In genomic region chr3:61565569-61565968, GRCh38 we compare ENCODE assay signal across 20 cellular contexts. TPM values are rescaled to one million over a fixed set of nuclear protein-coding genes. Genes with fewer than 3 reads are reported as not detected.
DNase-seq lines count a peak whose midpoint lies in the region; ATAC-seq and TF ChIP-seq lines count a peak whose summit lies in the region.
"Had no signal": no experiment of that assay in that cellular context is flagged by ENCODE, and none has a peak within 500 bp of the region (broad histone marks: within the 10 kb centered on the region; RNA-seq: fewer than 3 reads in every experiment).

No MANE protein-coding gene starts in this region.

- H3K79me2 ChIP-seq in HCT116 (ENCODE audit: insufficient read depth, low read length): peaks cover 68% of the 10 kb centered on the region
- peaks cover 82% of the 10 kb centered on the region for H3K79me2 ChIP-seq in smooth muscle cell (ENCODE audit: low read depth)

- TF ChIP-seq CTCF in HCT116 (IDR thresholded peaks at IDR 0.05 in 2 of 3, conservative IDR thresholded peaks at IDR 0.05 in 1 of 3; ENCODE audit: borderline replicate concordance in 1 of 3, insufficient read depth in 1 of 3, low read depth in 2 of 3, low read length in 2 of 3) (no peak), smooth muscle cell (IDR thresholded peaks at IDR 0.05; ENCODE audit: borderline replicate concordance, insufficient read depth, poor library complexity, severe bottlenecking) (no peak)

- H3K27me3 ChIP-seq in HCT116 (ENCODE audit: insufficient read depth, low read length) (no peaks in the 10 kb centered on the region), iPS-15b (ENCODE audit: control insufficient read depth, insufficient read depth, low read length) (peaks cover 11% of the 10 kb centered on the region), smooth muscle cell (ENCODE audit: low read depth) (no peaks in the 10 kb centered on the region)
- H3K27me3 ChIP-seq: gastrocnemius medialis, right atrium auricular region, testis had no signal

- H3K4me1 Mint-ChIP-seq in activated T-cell treated with anti-CD3 and anti-CD28 coated beads, Interleukin-2, amount 50 U/mL, for 72 hours (ENCODE audit: low read depth): peaks cover 7% of the 10 kb centered on the region

- POLR2A ChIA-PET in HCT116 (lab: Charles Lee): no interaction called here

- H2AFZ ChIP-seq in HCT116 (ENCODE audit: low read depth, low read length, poor library complexity, severe bottlenecking): no peak overlapping the region
- no peak overlapping the region for H2AFZ ChIP-seq in smooth muscle cell (ENCODE audit: low read depth)

- H3K9me2 ChIP-seq in HCT116 (ENCODE audit: insufficient read depth): no peaks in the 10 kb centered on the region

- no peak overlapping the region for H3K4me3 Mint-ChIP-seq in activated T-cell treated with anti-CD3 and anti-CD28 coated beads, Interleukin-2, amount 50 U/mL, for 72 hours
- H3K4me3 Mint-ChIP-seq: activated CD8-positive, alpha-beta T cell treated with anti-CD3 and anti-CD28 coated beads, Interleukin-2, amount 10 ng/mL, durations not matched to agents 7 days and 5 days; activated naive CD4-positive, alpha-beta T cell treated with anti-CD3 and anti-CD28 coated beads, Interleukin-2, amount 50 U/mL, for 24 hours; activated T-cell treated with anti-CD3 and anti-CD28 coated beads, Interleukin-2, amount 50 U/mL, for 24 hours; CD8-positive, alpha-beta memory T cell; stimulated activated memory B cell treated with anti-CD40 and anti-IgM and Interleukin-4, amounts not matched to agents 10 μg/mL and 1 μg/mL and 100 μg/mL, for 72 hours had no signal

- RAD21 ChIA-PET in HCT116 (lab: Charles Lee; ENCODE audit: low non-redundant PET in 1 of 2, low total read pairs in 2 of 2, uncharacterized antibody in 2 of 2, unreplicated experiment in 2 of 2): no interaction called here

- H3K36me3 ChIP-seq in HCT116 (ENCODE audit: control insufficient read depth in 1 of 2, insufficient read depth in 2 of 2, low read length in 2 of 2) (no peaks in the 10 kb centered on the region), iPS-15b (ENCODE audit: control insufficient read depth, insufficient read depth, low read length) (no peaks in the 10 kb centered on the region), smooth muscle cell (ENCODE audit: low read depth) (no peaks in the 10 kb centered on the region)
- H3K36me3 ChIP-seq: gastrocnemius medialis, right atrium auricular region had no signal

- H3F3A ChIP-seq in smooth muscle cell (ENCODE audit: low read depth): peaks cover 2% of the 10 kb centered on the region

- CTCF ChIA-PET in HCT116 (lab: Charles Lee): interaction anchor here (0.6 to 1.7 kb wide), 3 partner anchors 11 to 371 kb away, joined by 3 to 5 read pairs (median 3); no protein-coding TSS in a partner anchor

- no peak for ATAC-seq in HCT116
- no peak for ATAC-seq in activated T-cell treated with anti-CD3 and anti-CD28 coated beads, Interleukin-2, amount 50 U/mL, for 72 hours (replicated peaks in 1 of 2)
- ATAC-seq: activated CD8-positive, alpha-beta T cell treated with anti-CD3 and anti-CD28 coated beads, Interleukin-2, amount 10 ng/mL, durations not matched to agents 7 days and 5 days; gastrocnemius medialis; stimulated activated memory B cell treated with anti-CD40 and anti-IgM and Interleukin-4, amounts not matched to agents 10 μg/mL and 1 μg/mL and 100 μg/mL, for 72 hours had no signal

- intact Hi-C loops in HCT116 (cut with micrococcal nuclease): loop anchor here (10.0 kb wide), 2 partner anchors 289 to 619 kb away; no protein-coding TSS in a partner anchor

- H3K4me3 ChIP-seq in HCT116 (replicated peaks in 1 of 2; ENCODE audit: low read depth in 1 of 2, low read length in 2 of 2): no peak overlapping the region
- H3K4me3 ChIP-seq in iPS-15b (ENCODE audit: low read depth, low read length): peak overlapping the region; percentile 93
- peak overlapping the region; percentile 97 for H3K4me3 ChIP-seq in smooth muscle cell

- H4K20me1 ChIP-seq in HCT116 (ENCODE audit: insufficient read depth) (no peaks in the 10 kb centered on the region), smooth muscle cell (ENCODE audit: low read depth) (peaks cover 87% of the 10 kb centered on the region)

- H3K9ac ChIP-seq in HCT116 (ENCODE audit: low read length) (no peak overlapping the region), iPS-15b (ENCODE audit: low read depth, low read length) (no peak overlapping the region), smooth muscle cell (ENCODE audit: low read depth) (no peak overlapping the region)

- H3K27ac ChIP-seq in HCT116 (ENCODE audit: low read depth, low read length): no peak overlapping the region
- no peak overlapping the region for H3K27ac ChIP-seq in smooth muscle cell (ENCODE audit: low read depth)
- H3K27ac ChIP-seq: epithelial cell of prostate had no signal

- H3K4me2 ChIP-seq in HCT116 (ENCODE audit: low read length): no peak overlapping the region
- peak overlapping the region; percentile 99 for H3K4me2 ChIP-seq in smooth muscle cell

- H3K27me3 Mint-ChIP-seq in activated T-cell treated with anti-CD3 and anti-CD28 coated beads, Interleukin-2, amount 50 U/mL, for 72 hours (ENCODE audit: low read depth): peaks cover 54% of the 10 kb centered on the region

- H3K4me1 ChIP-seq in HCT116 (ENCODE audit: control insufficient read depth in 1 of 2, insufficient read depth in 2 of 2, low read length in 2 of 2): peaks cover 0 to 6% of the 10 kb centered on the region in 2 experiments; a peak in 2 of 4 replicates
- H3K4me1 ChIP-seq in iPS-15b (ENCODE audit: control insufficient read depth, insufficient read depth, low read length): peaks cover 12% of the 10 kb centered on the region
- H3K4me1 ChIP-seq in smooth muscle cell (ENCODE audit: low read depth): peaks cover 12% of the 10 kb centered on the region

- no peak for TF ChIP-seq POLR2A in HCT116 (IDR thresholded peaks at IDR 0.05; ENCODE audit: borderline replicate concordance, extremely low read depth, insufficient read depth, insufficient read length)

- no peaks in the 10 kb centered on the region for H3K9me3 Mint-ChIP-seq in activated T-cell treated with anti-CD3 and anti-CD28 coated beads, Interleukin-2, amount 50 U/mL, for 72 hours
- H3K9me3 Mint-ChIP-seq: activated naive CD4-positive, alpha-beta T cell treated with anti-CD3 and anti-CD28 coated beads, Interleukin-2, amount 50 U/mL, for 24 hours; activated T-cell treated with anti-CD3 and anti-CD28 coated beads, Interleukin-2, amount 50 U/mL, for 24 hours; stimulated activated memory B cell treated with anti-CD40 and anti-IgM and Interleukin-4, amounts not matched to agents 10 μg/mL and 1 μg/mL and 100 μg/mL, for 72 hours had no signal

- TSS peak; percentile 12 for BruUV-seq in HCT116 (replicated peaks; lab: Mats Ljungman, UMichigan)

- no peak for TF ChIP-seq RAD21 in HCT116 (IDR thresholded peaks at IDR 0.05; ENCODE audit: low read depth)

- no peak overlapping the region for H3K27ac Mint-ChIP-seq in activated T-cell treated with anti-CD3 and anti-CD28 coated beads, Interleukin-2, amount 50 U/mL, for 72 hours
- H3K27ac Mint-ChIP-seq: activated CD8-positive, alpha-beta T cell treated with anti-CD3 and anti-CD28 coated beads, Interleukin-2, amount 10 ng/mL, durations not matched to agents 7 days and 5 days; activated naive CD4-positive, alpha-beta T cell treated with anti-CD3 and anti-CD28 coated beads, Interleukin-2, amount 50 U/mL, for 24 hours; activated T-cell treated with anti-CD3 and anti-CD28 coated beads, Interleukin-2, amount 50 U/mL, for 24 hours; CD8-positive, alpha-beta memory T cell; stimulated activated memory B cell treated with anti-CD40 and anti-IgM and Interleukin-4, amounts not matched to agents 10 μg/mL and 1 μg/mL and 100 μg/mL, for 72 hours had no signal

- DNase-seq in HCT116 (ENCODE audit: low read depth, low spot score) (no peak), RPMI7951 (ENCODE audit: low read depth) (peak; percentile 77), smooth muscle cell (lab: John Stamatoyannopoulos, UW; ENCODE audit: unreplicated experiment) (no peak), dermis blood vessel endothelial cell (no peak), DMS114 treated with DMSO at 0.1 percent for 48 hours (lab: John Stamatoyannopoulos, UW; ENCODE audit: unreplicated experiment) (no peak)
- DNase-seq in activated T-cell treated with anti-CD3 and anti-CD28 coated beads, Interleukin-2, amount 50 U/mL, for 72 hours: no peak
- DNase-seq: activated CD8-positive, alpha-beta T cell treated with anti-CD3 and anti-CD28 coated beads, Interleukin-2, amount 10 ng/mL, durations not matched to agents 7 days and 5 days; activated T-cell treated with anti-CD3 and anti-CD28 coated beads, Interleukin-2, amount 50 U/mL, for 24 hours; CD8-positive, alpha-beta memory T cell; cortex of kidney; gastrocnemius medialis; NCI-H1417 treated with DMSO at 0.1 percent for 48 hours; NCI-H2171; T-helper 2 cell; testis had no signal

- no peaks in the 10 kb centered on the region for H3K36me3 Mint-ChIP-seq in activated T-cell treated with anti-CD3 and anti-CD28 coated beads, Interleukin-2, amount 50 U/mL, for 72 hours (ENCODE audit: insufficient read depth in 2 of 2)
- H3K36me3 Mint-ChIP-seq: activated naive CD4-positive, alpha-beta T cell treated with anti-CD3 and anti-CD28 coated beads, Interleukin-2, amount 50 U/mL, for 24 hours; stimulated activated memory B cell treated with anti-CD40 and anti-IgM and Interleukin-4, amounts not matched to agents 10 μg/mL and 1 μg/mL and 100 μg/mL, for 72 hours had no signal

- H3K9me3 ChIP-seq in HCT116 (ENCODE audit: control insufficient read depth in 1 of 2, insufficient read depth in 1 of 2, low read depth in 1 of 2, low read length in 2 of 2): no peaks in the 10 kb centered on the region
- no peaks in the 10 kb centered on the region for H3K9me3 ChIP-seq in iPS-15b (ENCODE audit: control insufficient read depth, insufficient read depth, low read length)
- no peaks in the 10 kb centered on the region for H3K9me3 ChIP-seq in smooth muscle cell (replicated peaks; ENCODE audit: low read depth)
- H3K9me3 ChIP-seq: gastrocnemius medialis, right atrium auricular region, testis had no signal

- 78% methylated on average over 4 of the region's 4 CpGs for WGBS in smooth muscle cell (ENCODE audit: low lambda C conversion rate)

TF ChIP-seq in HCT116, 20 proteins besides CTCF, POLR2A, EP300 and RAD21 (continues in another document):
- TF ChIP-seq MAX (IDR thresholded peaks at IDR 0.05) (no peak), TCF7L2 (IDR thresholded peaks at IDR 0.05; ENCODE audit: borderline replicate concordance, extremely low read depth, insufficient read depth, insufficient read length) (no peak), CBX3 (IDR thresholded peaks at IDR 0.05; ENCODE audit: low read depth) (no peak), SIN3A (IDR thresholded peaks at IDR 0.05; ENCODE audit: low read depth) (no peak), ZFX (IDR thresholded peaks at IDR 0.05) (no peak)

RNA-seq across cellular contexts. Expression of gene PTPRG, which starts 4.2 kb away (rescaled TPM):
- total RNA-seq in HCT116 (2021; ENCODE audit: unreplicated experiment): 32.1 TPM
- polyA plus RNA-seq in HCT116 (2012): 8.6 and 9.5 TPM in 2 replicates
- 43.0 and 44.9 TPM in 2 replicates for total RNA-seq in RPMI7951 (2014; rRNA removed; shearing (Covaris generic))
- total RNA-seq in smooth muscle cell: 87.3 and 108 TPM in 2 replicates
- 20.0 and 21.2 TPM in 2 replicates for polyA plus RNA-seq in smooth muscle cell
- total RNA-seq in dermis blood vessel endothelial cell: 25.6 and 26.0 TPM in 2 replicates
- total RNA-seq in activated T-cell treated with anti-CD3 and anti-CD28 coated beads, Interleukin-2, amount 50 U/mL, for 72 hours: 1 to 10 TPM in 1 of 2 donors, under 1 TPM in 1; 0.31 to 1.3 TPM
- total RNA-seq: activated CD8-positive, alpha-beta T cell treated with anti-CD3 and anti-CD28 coated beads, Interleukin-2, amount 10 ng/mL, durations not matched to agents 7 days and 5 days; CD8-positive, alpha-beta memory T cell had no signal
- polyA plus RNA-seq: CD8-positive, alpha-beta memory T cell had no signal

Comparison
In these comparisons a context has a peak if more than half of its experiments do, and no peak if none do; other contexts are left out.
1. H3K4me3 ChIP-seq: peak in iPS-15b (single experiment) and smooth muscle cell (single experiment); none in HCT116 (0 of 2).
2. RNA of gene PTPRG, which starts 4.2 kb away (total RNA-seq): 87.3 to 108 TPM in smooth muscle cell, 43.0 to 44.9 TPM in RPMI7951, 32.1 TPM in HCT116 (single experiment) and 25.6 to 26.0 TPM in dermis blood vessel endothelial cell; 0.31 to 1.3 TPM in activated T-cell treated with anti-CD3 and anti-CD28 coated beads, Interleukin-2, amount 50 U/mL, for 72 hours; every median in the first group is over 10 times any median in the second.